9 cellular contexts compared by ENCODE assay signal in the genomic region with DNA sequence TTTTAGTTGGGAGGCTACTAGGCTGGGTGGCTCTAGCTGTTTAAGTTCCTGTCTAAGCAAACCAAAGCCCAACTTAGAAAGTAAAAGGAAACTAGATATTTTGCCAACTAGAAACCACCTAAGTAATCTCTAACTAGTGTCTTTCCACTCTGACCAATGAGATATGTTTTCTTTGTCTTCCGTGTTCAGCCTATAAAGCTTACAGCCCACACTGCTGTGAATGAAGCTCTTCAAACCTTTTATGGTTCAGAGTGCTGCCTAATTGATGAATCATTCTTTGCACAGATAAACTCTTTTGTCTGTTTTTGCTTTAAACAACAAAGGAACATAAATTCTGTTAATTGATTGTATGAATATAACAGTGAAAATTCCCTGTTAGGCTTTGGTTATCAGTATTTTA.
DNase-seq lines count a peak whose midpoint lies in the region; ATAC-seq, FAIRE-seq and TF ChIP-seq lines count a peak whose summit lies in the region.
"Had no signal": no experiment of that assay in that cellular context is flagged by ENCODE, and none has a peak within 500 bp of the region (broad histone marks: within the 10 kb centered on the region; RNA-seq: fewer than 3 reads in every experiment).

No MANE protein-coding gene starts in this region.

- intact Hi-C loops in stomach (cut with DNase I; ENCODE audit: low total_unique reads), result no loop called here

- H3K27ac ChIP-seq in small intestine (ENCODE audit: low read depth in 1 of 2, low read length in 1 of 2) (no peak overlapping the region), stomach (no peak overlapping the region)

- TF ChIP-seq CTCF in bronchial epithelial cell (IDR thresholded peaks at IDR 0.05; ENCODE audit: insufficient read depth, low read length, severe bottlenecking), result no peak
- TF ChIP-seq CTCF in stomach (IDR thresholded peaks at IDR 0.05), result no peak

- peak; percentile 78 to 84 for ATAC-seq in activated CD4-positive, CD25-positive, alpha-beta regulatory T cell treated with anti-CD3 and anti-CD28 coated beads, Interleukin-2, amount 50 U/mL, for 24 hours

- H3K4me1 ChIP-seq in small intestine (ENCODE audit: control insufficient read depth in 2 of 2, insufficient read depth in 1 of 2, low read depth in 1 of 2, low read length in 1 of 2) (peaks cover 0 to 3% of the 10 kb centered on the region in 2 donors), stomach (peaks cover 8 to 46% (median 24%) of the 10 kb centered on the region in 4 donors)

- TF ChIP-seq POLR2A in stomach (IDR thresholded peaks at IDR 0.05), result no peak

- no peak for DNase-seq in activated CD4-positive, CD25-positive, alpha-beta regulatory T cell (lab: John Stamatoyannopoulos, UW)
- peak; percentile 36 for DNase-seq in NCI-H2029 (lab: John Stamatoyannopoulos, UW)
- DNase-seq in bronchial epithelial cell (ENCODE audit: low read depth), result peak; percentile 77
- DNase-seq in small intestine, result peak; percentile 43
- no peak for DNase-seq in stomach
- DNase-seq in stimulated activated CD4-positive, alpha-beta T cell treated with anti-CD3 and anti-CD28 coated beads, Interleukin-2, amount 100 ng/mL, for 48 hours, result no peak
- DNase-seq in MG63, result no peak
- DNase-seq: NCI-H1092 treated with DMSO at 0.1 percent for 48 hours had no signal

- no peak overlapping the region for H3K4me3 ChIP-seq in bronchial epithelial cell (ENCODE audit: low read depth, low read length)
- no peak overlapping the region for H3K4me3 ChIP-seq in small intestine (ENCODE audit: low read depth in 1 of 2, low read length in 2 of 2)
- no peak overlapping the region for H3K4me3 ChIP-seq in stomach
- no peak overlapping the region for H3K4me3 ChIP-seq in MG63

- no peaks in the 10 kb centered on the region for H3K9me3 ChIP-seq in small intestine (ENCODE audit: control insufficient read depth, low read depth)
- no peaks in the 10 kb centered on the region for H3K9me3 ChIP-seq in stomach
- no peaks in the 10 kb centered on the region for H3K9me3 ChIP-seq in MG63

- WGBS in small intestine, 3 donors, result 16 to 32% (median 21%) methylated on average over 1 of the region's 1 CpG
- 21 to 39% (median 33%) methylated on average over 1 of the region's 1 CpG for WGBS in stomach, 5 donors

- TF ChIP-seq EP300 in stomach (IDR thresholded peaks at IDR 0.05), result no peak

- FAIRE-seq in bronchial epithelial cell (lab: Jason Lieb, UNC) (no peak), small intestine (lab: Jason Lieb, UNC) (peak; percentile 65)

- no peaks in the 10 kb centered on the region for H3K27me3 ChIP-seq in bronchial epithelial cell (ENCODE audit: control insufficient read depth, insufficient read depth, low read length)
- H3K27me3 ChIP-seq in small intestine (ENCODE audit: control insufficient read depth in 2 of 2, insufficient read depth in 2 of 2, low read length in 2 of 2), result no peaks in the 10 kb centered on the region
- no peaks in the 10 kb centered on the region for H3K27me3 ChIP-seq in stomach
- no peaks in the 10 kb centered on the region for H3K27me3 ChIP-seq in MG63

- no peaks in the 10 kb centered on the region for H3K36me3 ChIP-seq in bronchial epithelial cell (ENCODE audit: control insufficient read depth, insufficient read depth, low read length)
- no peaks in the 10 kb centered on the region for H3K36me3 ChIP-seq in small intestine (ENCODE audit: control insufficient read depth in 2 of 2, insufficient read depth in 2 of 2, low read length in 2 of 2)
- no peaks in the 10 kb centered on the region for H3K36me3 ChIP-seq in stomach
- H3K36me3 ChIP-seq in MG63, result no peaks in the 10 kb centered on the region

Comparison
In these comparisons a context has a peak if more than half of its experiments do, and no peak if none do; other contexts are left out.
1. DNase-seq: peak in NCI-H2029 (single experiment), bronchial epithelial cell (single experiment) and small intestine (single experiment); none in activated CD4-positive, CD25-positive, alpha-beta regulatory T cell (0 of 4), stomach (single experiment), stimulated activated CD4-positive, alpha-beta T cell treated with anti-CD3 and anti-CD28 coated beads, Interleukin-2, amount 100 ng/mL, for 48 hours (0 of 2) and MG63 (single experiment).